ENCODE assay signal across 8 cellular contexts in the genomic region with DNA sequence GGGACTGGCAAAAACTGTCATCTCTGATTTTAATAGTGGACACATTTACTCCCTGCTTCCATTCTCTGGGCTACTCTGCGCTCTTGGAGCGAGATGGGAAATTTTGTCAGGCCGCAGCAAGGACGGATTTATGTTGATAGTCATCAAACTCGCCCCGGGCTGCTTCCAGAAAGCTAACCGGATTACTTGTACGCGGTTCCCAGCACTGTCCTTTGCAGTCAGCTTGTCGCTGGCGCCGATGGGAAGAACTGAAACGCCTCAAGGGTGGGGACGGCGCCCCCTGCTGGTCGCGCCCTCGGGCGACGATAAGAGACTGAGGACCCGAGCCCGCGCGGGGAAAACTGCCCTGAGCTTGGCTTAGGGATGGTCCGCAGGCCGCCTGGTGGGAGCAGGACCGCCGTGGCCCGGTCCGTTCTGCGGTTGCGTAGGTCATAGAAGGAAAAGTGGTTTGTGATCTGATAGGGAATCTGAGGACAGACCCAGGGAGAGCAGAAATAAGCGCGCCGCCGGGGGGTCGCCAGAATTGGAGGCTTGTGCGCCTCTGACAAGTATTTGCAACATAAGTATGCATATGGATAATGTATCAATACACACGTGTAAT. TPM values are rescaled to one million over a fixed set of nuclear protein-coding genes. Genes with fewer than 3 reads are reported as not detected.
DNase-seq lines count a peak whose midpoint lies in the region; ATAC-seq and TF ChIP-seq lines count a peak whose summit lies in the region.

No MANE protein-coding gene starts in this region.

- H3K27ac Mint-ChIP-seq in activated T-helper 2 cell treated with anti-CD3 and anti-CD28 coated beads, Interferon-gamma antibody, Interleukin-2, Interleukin-4, amounts not matched to agents 10 μg/mL and 5 μg/mL and 100 μg/mL, durations not matched to agents 14 hours and 24 hours and 36 hours = no peak overlapping the region
- no peak overlapping the region for H3K27ac Mint-ChIP-seq in nephron progenitor cell

- H3K36me3 Mint-ChIP-seq in activated T-helper 2 cell treated with anti-CD3 and anti-CD28 coated beads, Interferon-gamma antibody, Interleukin-2, Interleukin-4, amounts not matched to agents 10 μg/mL and 5 μg/mL and 100 μg/mL, durations not matched to agents 14 hours and 24 hours and 36 hours (ENCODE audit: low read depth) = peaks cover 28% of the 10 kb centered on the region
- H3K36me3 Mint-ChIP-seq in nephron progenitor cell (ENCODE audit: low read depth) = peaks cover 15% of the 10 kb centered on the region

- H3K4me3 ChIP-seq in fibroblast of villous mesenchyme (ENCODE audit: low read depth, low read length) = peak overlapping the region; percentile 100

- TF ChIP-seq CTCF in fibroblast of villous mesenchyme (IDR thresholded peaks at IDR 0.05; ENCODE audit: insufficient read depth, low read depth, low read length) (peak; percentile 92), nephron progenitor cell (IDR thresholded peaks at IDR 0.05) (peak; percentile 98)

- ATAC-seq in GM21825 (IDR thresholded peaks at IDR 0.05; ENCODE audit: unreplicated experiment) = peak; percentile 53
- peak; percentile 72 for ATAC-seq in stimulated activated naive CD8-positive, alpha-beta T cell treated with anti-CD3 and anti-CD28 coated beads, Interleukin-15, Interleukin-2, amounts not matched to agents 100 U/mL and 50 U/mL, for 24 hours

- no peak overlapping the region for H3K4me3 Mint-ChIP-seq in activated T-helper 2 cell treated with anti-CD3 and anti-CD28 coated beads, Interferon-gamma antibody, Interleukin-2, Interleukin-4, amounts not matched to agents 10 μg/mL and 5 μg/mL and 100 μg/mL, durations not matched to agents 14 hours and 24 hours and 36 hours (ENCODE audit: low read depth)
- H3K4me3 Mint-ChIP-seq in nephron progenitor cell = no peak overlapping the region

- peak; percentile 41 for DNase-seq in DMS79 treated with DMSO at 0.1 percent for 48 hours (lab: John Stamatoyannopoulos, UW)
- DNase-seq in LoVo (ENCODE audit: low spot score) = peak; percentile 89
- DNase-seq in RPMI8226 = peak; percentile 96
- DNase-seq in activated T-helper 2 cell treated with anti-CD3 and anti-CD28 coated beads, Interferon-gamma antibody, Interleukin-2, Interleukin-4, amounts not matched to agents 10 μg/mL and 5 μg/mL and 100 μg/mL, durations not matched to agents 14 hours and 24 hours and 36 hours (ENCODE audit: low spot score) = peak; percentile 82
- DNase-seq in fibroblast of villous mesenchyme (ENCODE audit: low read depth) = peak; percentile 89
- peak; percentile 95 for DNase-seq in nephron progenitor cell
- peak; percentile 93 for DNase-seq in stimulated activated naive CD8-positive, alpha-beta T cell treated with anti-CD3 and anti-CD28 coated beads, Interleukin-15, Interleukin-2, amounts not matched to agents 100 U/mL and 50 U/mL, for 24 hours

- H3K4me1 Mint-ChIP-seq in activated T-helper 2 cell treated with anti-CD3 and anti-CD28 coated beads, Interferon-gamma antibody, Interleukin-2, Interleukin-4, amounts not matched to agents 10 μg/mL and 5 μg/mL and 100 μg/mL, durations not matched to agents 14 hours and 24 hours and 36 hours (ENCODE audit: low read depth) = peaks cover 27% of the 10 kb centered on the region
- H3K4me1 Mint-ChIP-seq in nephron progenitor cell = no peaks in the 10 kb centered on the region

- peaks cover 36% of the 10 kb centered on the region for H3K27me3 Mint-ChIP-seq in activated T-helper 2 cell treated with anti-CD3 and anti-CD28 coated beads, Interferon-gamma antibody, Interleukin-2, Interleukin-4, amounts not matched to agents 10 μg/mL and 5 μg/mL and 100 μg/mL, durations not matched to agents 14 hours and 24 hours and 36 hours (ENCODE audit: low read depth)
- peaks cover 4% of the 10 kb centered on the region for H3K27me3 Mint-ChIP-seq in nephron progenitor cell (ENCODE audit: low read depth, poor library complexity)

- intact Hi-C loops in activated T-helper 2 cell treated with anti-CD3 and anti-CD28 coated beads, Interferon-gamma antibody, Interleukin-2, Interleukin-4, amounts not matched to agents 10 μg/mL and 5 μg/mL and 100 μg/mL, durations not matched to agents 14 hours and 24 hours and 36 hours (cut with micrococcal nuclease) = loop anchor here (1.0 to 10.0 kb wide), 9 partner anchors 18 to 879 kb away; partner anchors contain the start of genes ZNF184 and ZNF322

- no peaks in the 10 kb centered on the region for H3K9me3 Mint-ChIP-seq in activated T-helper 2 cell treated with anti-CD3 and anti-CD28 coated beads, Interferon-gamma antibody, Interleukin-2, Interleukin-4, amounts not matched to agents 10 μg/mL and 5 μg/mL and 100 μg/mL, durations not matched to agents 14 hours and 24 hours and 36 hours
- H3K9me3 Mint-ChIP-seq in nephron progenitor cell = peaks cover 12% of the 10 kb centered on the region

RNA-seq across cellular contexts. Expression of gene ABT1, which starts 1.0 kb away (rescaled TPM):
- total RNA-seq in activated T-helper 2 cell treated with anti-CD3 and anti-CD28 coated beads, Interferon-gamma antibody, Interleukin-2, Interleukin-4, amounts not matched to agents 10 μg/mL and 5 μg/mL and 100 μg/mL, durations not matched to agents 14 hours and 24 hours and 36 hours = 28.2 and 29.9 TPM in 2 replicates
- 14.5 and 16.4 TPM in 2 replicates for total RNA-seq in fibroblast of villous mesenchyme

RNA-seq across cellular contexts. Expression of gene HMGN4, which starts 57.6 kb away (rescaled TPM):
- total RNA-seq in activated T-helper 2 cell treated with anti-CD3 and anti-CD28 coated beads, Interferon-gamma antibody, Interleukin-2, Interleukin-4, amounts not matched to agents 10 μg/mL and 5 μg/mL and 100 μg/mL, durations not matched to agents 14 hours and 24 hours and 36 hours = 92.2 and 99.4 TPM in 2 replicates
- total RNA-seq in fibroblast of villous mesenchyme = 74.1 and 85.1 TPM in 2 replicates

Comparison
In these comparisons a context has a peak if more than half of its experiments do, and no peak if none do; other contexts are left out.
1. Peak in every context shown above with its lines: DNase-seq, ATAC-seq and H3K4me3 ChIP-seq.
2. DNase-seq: peak in every context shown above with its lines; median percentile 96 in RPMI8226; 95 in nephron progenitor cell; 93 in stimulated activated naive CD8-positive, alpha-beta T cell treated with anti-CD3 and anti-CD28 coated beads, Interleukin-15, Interleukin-2, amounts not matched to agents 100 U/mL and 50 U/mL, for 24 hours; 89 in LoVo; 89 in fibroblast of villous mesenchyme; 82 in activated T-helper 2 cell treated with anti-CD3 and anti-CD28 coated beads, Interferon-gamma antibody, Interleukin-2, Interleukin-4, amounts not matched to agents 10 μg/mL and 5 μg/mL and 100 μg/mL, durations not matched to agents 14 hours and 24 hours and 36 hours; 41 in DMS79 treated with DMSO at 0.1 percent for 48 hours.